Comparison of ENCODE assay signal across 32 cellular contexts in the genomic region with DNA sequence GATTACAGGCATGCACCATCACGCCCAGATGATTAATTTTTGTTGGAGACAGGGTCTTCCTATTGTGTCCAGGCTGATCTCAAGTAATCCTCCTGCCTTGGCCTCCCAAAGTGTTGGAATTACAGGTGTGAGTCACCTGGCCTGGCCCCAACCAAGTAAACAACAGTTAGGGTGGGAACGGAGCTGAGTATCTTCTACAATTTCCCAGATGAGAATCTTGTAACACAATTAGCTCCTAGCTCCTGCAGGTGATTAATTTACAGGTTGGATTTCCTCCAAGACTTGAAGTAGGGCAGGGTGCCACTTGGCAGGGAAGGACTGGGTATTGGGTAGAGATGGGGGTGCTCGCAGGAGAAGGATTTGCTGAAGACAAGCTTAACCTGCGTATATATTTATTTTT. TPM values are rescaled to one million over a fixed set of nuclear protein-coding genes. Genes with fewer than 3 reads are reported as not detected.
DNase-seq lines count a peak whose midpoint lies in the region; ATAC-seq and TF ChIP-seq lines count a peak whose summit lies in the region.
"Had no signal": no experiment of that assay in that cellular context is flagged by ENCODE, and none has a peak within 500 bp of the region (broad histone marks: within the 10 kb centered on the region; RNA-seq: fewer than 3 reads in every experiment).

No MANE protein-coding gene starts in this region.

- no peak overlapping the region for H2AFZ ChIP-seq in PC-3 (ENCODE audit: low read length)
- H2AFZ ChIP-seq: parathyroid adenoma had no signal

- H3K4me2 ChIP-seq in PC-3 (ENCODE audit: low read length): no peak overlapping the region

- H3K9me3 ChIP-seq in breast epithelium (no peaks in the 10 kb centered on the region), PC-3 (ENCODE audit: low read length) (no peaks in the 10 kb centered on the region), transverse colon (no peaks in the 10 kb centered on the region)
- H3K9me3 ChIP-seq: esophagus squamous epithelium, right atrium auricular region, SJSA1 had no signal

- TF ChIP-seq CTCF in MCF 10A (IDR thresholded peaks at IDR 0.05; ENCODE audit: unreplicated experiment): no peak
- TF ChIP-seq CTCF in breast epithelium (IDR thresholded peaks at IDR 0.05): no peak
- TF ChIP-seq CTCF in PC-3 (conservative IDR thresholded peaks at IDR 0.05; ENCODE audit: low read depth, low read length): no peak
- no peak for TF ChIP-seq CTCF in foreskin keratinocyte (conservative IDR thresholded peaks at IDR 0.05)
- no peak for TF ChIP-seq CTCF in transverse colon (IDR thresholded peaks at IDR 0.05)

- 67 to 83% methylated on average over 2 to 4 of the region's 4 CpGs for WGBS in transverse colon (ENCODE audit: low coverage in 1 of 2), 2 donors

- BruUV-seq in MCF 10A (replicated peaks; lab: Mats Ljungman, UMichigan): no TSS peak
- no TSS peak for BruUV-seq in PC-3 (replicated peaks; lab: Mats Ljungman, UMichigan)

- H3K27ac Mint-ChIP-seq in MCF 10A (ENCODE audit: low read depth, unreplicated experiment): no peak overlapping the region
- H3K27ac Mint-ChIP-seq: activated B cell treated with CpG ODN at 0.5 μM for 24 hours; activated CD8-positive, alpha-beta memory T cell treated with anti-CD3 and anti-CD28 coated beads, Interleukin-2, amount 10 ng/mL, durations not matched to agents 7 days and 5 days; CD4-positive, alpha-beta T cell; endodermal cell; nephron; T-cell had no signal

- H4K20me1 ChIP-seq in PC-3 (ENCODE audit: low read length): no peaks in the 10 kb centered on the region

- no peaks in the 10 kb centered on the region for H3K79me2 ChIP-seq in PC-3 (ENCODE audit: low read length)
- H3K79me2 ChIP-seq: parathyroid adenoma had no signal

- H3K4me1 ChIP-seq in breast epithelium (no peaks in the 10 kb centered on the region), PC-3 (ENCODE audit: insufficient read depth, low read length) (no peaks in the 10 kb centered on the region), foreskin keratinocyte (peaks cover 4% of the 10 kb centered on the region), transverse colon (peaks cover 0 to 3% (median 0%) of the 10 kb centered on the region in 4 donors)
- H3K4me1 ChIP-seq: esophagus squamous epithelium, parathyroid adenoma, right atrium auricular region, SJSA1 had no signal

- H3K9ac ChIP-seq in PC-3 (ENCODE audit: low read length): no peak overlapping the region
- H3K9ac ChIP-seq: parathyroid adenoma had no signal

- H3K4me3 ChIP-seq in breast epithelium (no peak overlapping the region), PC-3 (ENCODE audit: low read length) (no peak overlapping the region), transverse colon (no peak overlapping the region)
- H3K4me3 ChIP-seq: esophagus squamous epithelium, right atrium auricular region, SJSA1 had no signal

- H3K9me3 Mint-ChIP-seq in MCF 10A (ENCODE audit: unreplicated experiment): no peaks in the 10 kb centered on the region
- H3K9me3 Mint-ChIP-seq: activated B cell treated with CpG ODN at 0.5 μM for 24 hours; CD4-positive, alpha-beta T cell; endodermal cell; nephron; T-cell had no signal

- no peak overlapping the region for H3K27ac ChIP-seq in breast epithelium
- H3K27ac ChIP-seq in PC-3 (ENCODE audit: low read length): no peak overlapping the region
- H3K27ac ChIP-seq in foreskin keratinocyte: no peak overlapping the region
- no peak overlapping the region for H3K27ac ChIP-seq in transverse colon
- H3K27ac ChIP-seq: esophagus squamous epithelium, parathyroid adenoma, right atrium auricular region, SJSA1 had no signal

- no peaks in the 10 kb centered on the region for H3F3A ChIP-seq in PC-3 (ENCODE audit: low read length, unreplicated experiment)

- no peaks in the 10 kb centered on the region for H3K36me3 Mint-ChIP-seq in MCF 10A (ENCODE audit: insufficient read depth, unreplicated experiment)
- H3K36me3 Mint-ChIP-seq: activated CD8-positive, alpha-beta memory T cell treated with anti-CD3 and anti-CD28 coated beads, Interleukin-2, amount 10 ng/mL, durations not matched to agents 7 days and 5 days; T-cell had no signal

- H3K27me3 Mint-ChIP-seq in MCF 10A (ENCODE audit: insufficient read depth, unreplicated experiment): no peaks in the 10 kb centered on the region
- H3K27me3 Mint-ChIP-seq: activated B cell treated with CpG ODN at 0.5 μM for 24 hours; activated CD8-positive, alpha-beta memory T cell treated with anti-CD3 and anti-CD28 coated beads, Interleukin-2, amount 10 ng/mL, durations not matched to agents 7 days and 5 days; CD4-positive, alpha-beta T cell; T-cell had no signal

- ATAC-seq in PC-3 (peak; percentile 67), foreskin keratinocyte (peak; percentile 86)
- ATAC-seq: activated CD8-positive, alpha-beta memory T cell treated with anti-CD3 and anti-CD28 coated beads, Interleukin-2, amount 10 ng/mL, durations not matched to agents 7 days and 5 days; HepG2; T-cell had no signal

- intact Hi-C loops in MCF 10A (cut with micrococcal nuclease) (no loop called here), breast epithelium (cut with DNase I; ENCODE audit: low total_unique reads) (no loop called here), PC-3 (cut with micrococcal nuclease) (no loop called here), transverse colon (cut with DNase I; ENCODE audit: low total_unique reads) (no loop called here), head of caudate nucleus (cut with DNase I) (no loop called here)

- no peaks in the 10 kb centered on the region for H3K27me3 ChIP-seq in breast epithelium
- no peaks in the 10 kb centered on the region for H3K27me3 ChIP-seq in PC-3 (ENCODE audit: low read length)
- H3K27me3 ChIP-seq in foreskin keratinocyte: no peaks in the 10 kb centered on the region
- no peaks in the 10 kb centered on the region for H3K27me3 ChIP-seq in transverse colon
- H3K27me3 ChIP-seq: esophagus squamous epithelium, right atrium auricular region, SJSA1 had no signal

- TF ChIP-seq EP300 in transverse colon (IDR thresholded peaks at IDR 0.05; ENCODE audit: low read depth): no peak

- peak; percentile 93 for DNase-seq in MCF 10A (ENCODE audit: unreplicated experiment)
- DNase-seq in breast epithelium (ENCODE audit: low spot score in 2 of 2): no peak
- DNase-seq in PC-3: peak; percentile 59
- peak; percentile 33 to 39 for DNase-seq in foreskin keratinocyte
- peak; percentile 46 for DNase-seq in transverse colon
- no peak for DNase-seq in activated gamma-delta T cell treated with Interleukin-2 at 50 U/mL for 16 hours
- no peak for DNase-seq in iPS-NIHi7 (ENCODE audit: extremely low spot score)
- DNase-seq in head of caudate nucleus: no peak
- DNase-seq: activated B cell treated with CpG ODN at 0.5 μM for 24 hours; activated CD8-positive, alpha-beta memory T cell treated with anti-CD3 and anti-CD28 coated beads, Interleukin-2, amount 10 ng/mL, durations not matched to agents 7 days and 5 days; activated naive CD4-positive, alpha-beta T cell treated with anti-CD3 and anti-CD28 coated beads, Interleukin-2, amount 50 U/mL, for 16 hours; activated T-cell treated with anti-CD3 and anti-CD28 coated beads, Interleukin-2, amount 50 U/mL, for 48 hours; amygdala; CD4-positive, alpha-beta T cell; cortex of kidney; DMS 273 treated with DMSO at 0.1 percent for 48 hours; endodermal cell; esophagus squamous epithelium; hypothalamus; NCI-H1048; NCI-H1930; NCI-H510A; stimulated activated CD4-positive, alpha-beta T cell treated with anti-CD3 and anti-CD28 coated beads, Interleukin-2, amount 100 ng/mL, for 48 hours; T-cell; trophoblast cell had no signal

- no peak overlapping the region for H3K4me3 Mint-ChIP-seq in MCF 10A (ENCODE audit: unreplicated experiment)
- H3K4me3 Mint-ChIP-seq: activated B cell treated with CpG ODN at 0.5 μM for 24 hours; activated CD8-positive, alpha-beta memory T cell treated with anti-CD3 and anti-CD28 coated beads, Interleukin-2, amount 10 ng/mL, durations not matched to agents 7 days and 5 days; CD4-positive, alpha-beta T cell; endodermal cell; nephron; T-cell had no signal

- CTCF ChIA-PET in MCF 10A (lab: Yijun Ruan, JAX) (interaction anchor here (1.4 kb wide), 1 partner anchor 12 kb away, joined by 3 read pairs; no protein-coding TSS in a partner anchor), PC-3 (lab: Charles Lee) (no interaction called here)

- POLR2A ChIA-PET in MCF 10A (lab: Yijun Ruan, JAX): interaction anchor here (0.6 to 0.9 kb wide), 2 partner anchors 30 to 277 kb away, joined by 4 to 7 read pairs; no protein-coding TSS in a partner anchor
- POLR2A ChIA-PET in PC-3 (lab: Charles Lee; ENCODE audit: unreplicated experiment): no interaction called here

- no peaks in the 10 kb centered on the region for H3K4me1 Mint-ChIP-seq in MCF 10A (ENCODE audit: insufficient read depth, unreplicated experiment)
- H3K4me1 Mint-ChIP-seq: activated B cell treated with CpG ODN at 0.5 μM for 24 hours; activated CD8-positive, alpha-beta memory T cell treated with anti-CD3 and anti-CD28 coated beads, Interleukin-2, amount 10 ng/mL, durations not matched to agents 7 days and 5 days; endodermal cell; nephron; T-cell had no signal

- no peaks in the 10 kb centered on the region for H3K36me3 ChIP-seq in breast epithelium
- no peaks in the 10 kb centered on the region for H3K36me3 ChIP-seq in PC-3 (ENCODE audit: low read depth, low read length)
- H3K36me3 ChIP-seq in transverse colon: no peaks in the 10 kb centered on the region
- H3K36me3 ChIP-seq: esophagus squamous epithelium, right atrium auricular region, SJSA1 had no signal

- TF ChIP-seq POLR2A in breast epithelium (IDR thresholded peaks at IDR 0.05) (no peak), transverse colon (IDR thresholded peaks at IDR 0.05) (no peak)

- H3K9me2 ChIP-seq in PC-3 (replicated peaks; ENCODE audit: low read length): no peaks in the 10 kb centered on the region

- in situ Hi-C loops in transverse colon (cut with MboI; ENCODE audit: low pct_ligation_motif_present in 1 of 4, low pct_unique_long_range_greater_than_20kb in 1 of 4, low sequenced_read_pairs in 3 of 4): no loop called here

RNA-seq across cellular contexts. Expression of a gene that starts 17.8 kb away (rescaled TPM):
- total RNA-seq in MCF 10A (2022): 0.12 and 0.27 TPM in 2 replicates
- total RNA-seq in breast epithelium: 1 to 10 TPM; 1.3 to 2.6 (median 1.8) TPM
- total RNA-seq in PC-3 (2014; rRNA removed): not detected in 2 replicates
- total RNA-seq in foreskin keratinocyte: not detected in 2 replicates
- not detected in 2 replicates for polyA plus RNA-seq in foreskin keratinocyte
- total RNA-seq in transverse colon: 1 to 10 TPM in 1 of 4 donors, under 1 TPM in 3; 0.20 to 1.4 (median 0.39) TPM
- total RNA-seq: endodermal cell, H1, LHCN-M2, SJSA1 had no signal
- polyA plus RNA-seq: H1 had no signal

RNA-seq across cellular contexts. Expression of a gene that starts 30.8 kb away (rescaled TPM):
- total RNA-seq in MCF 10A (2022): 67.6 and 90.3 TPM in 2 replicates
- 10 to 100 TPM; 14.7 to 44.5 (median 16.8) TPM for total RNA-seq in breast epithelium
- total RNA-seq in PC-3 (2014; rRNA removed): 9.6 and 13.1 TPM in 2 replicates
- 21.3 and 24.5 TPM in 2 replicates for total RNA-seq in foreskin keratinocyte
- 19.1 and 21.2 TPM in 2 replicates for polyA plus RNA-seq in foreskin keratinocyte
- 10 to 100 TPM; 11.7 to 19.5 (median 16.1) TPM for total RNA-seq in transverse colon

Comparison
In these comparisons a context has a peak if more than half of its experiments do, and no peak if none do; other contexts are left out.
1. DNase-seq: peak in MCF 10A (single experiment), PC-3 (single experiment), foreskin keratinocyte (2 of 2) and transverse colon (single experiment); none in breast epithelium (0 of 2), activated gamma-delta T cell treated with Interleukin-2 at 50 U/mL for 16 hours (single experiment), iPS-NIHi7 (single experiment) and head of caudate nucleus (0 of 42).